1 cellular context compared by ENCODE assay signal in genomic region chr11:3014314-3014938, GRCh38.
TF ChIP-seq lines count a peak whose summit lies in the region.

No MANE protein-coding gene starts in this region.

TF ChIP-seq in H1, 55 proteins besides CTCF, POLR2A, EP300 and RAD21 (continued from another document):
- TF ChIP-seq CHD7 (IDR thresholded peaks at IDR 0.05; ENCODE audit: insufficient replicate concordance, low read length) (no peak), HDAC2 (IDR thresholded peaks at IDR 0.05; ENCODE audit: borderline replicate concordance in 1 of 2, low read depth in 2 of 2, low read length in 2 of 2) (no peak), CBX5 (IDR thresholded peaks at IDR 0.05; ENCODE audit: low read depth, low read length) (no peak), POU5F1 (IDR thresholded peaks at IDR 0.05; ENCODE audit: low read depth, low read length) (no peak), YY1 (IDR thresholded peaks at IDR 0.05; ENCODE audit: low read depth, low read length) (no peak), JUN (IDR thresholded peaks at IDR 0.05; ENCODE audit: low read depth, low read length) (no peak), ATF2 (IDR thresholded peaks at IDR 0.05; ENCODE audit: low read length) (no peak), CTBP2 (IDR thresholded peaks at IDR 0.05; ENCODE audit: borderline replicate concordance, insufficient read depth, insufficient read length, low read length) (no peak), SP4 (IDR thresholded peaks at IDR 0.05; ENCODE audit: low read length) (no peak), EGR1 (IDR thresholded peaks at IDR 0.05; ENCODE audit: borderline replicate concordance, low read depth, low read length) (no peak), SIX5 (IDR thresholded peaks at IDR 0.05; ENCODE audit: low read depth, low read length) (no peak), KDM5A (IDR thresholded peaks at IDR 0.05; ENCODE audit: low read length) (no peak), ATF3 (IDR thresholded peaks at IDR 0.05; ENCODE audit: insufficient read depth, low read depth, low read length) (no peak)
